In the genomic region with DNA sequence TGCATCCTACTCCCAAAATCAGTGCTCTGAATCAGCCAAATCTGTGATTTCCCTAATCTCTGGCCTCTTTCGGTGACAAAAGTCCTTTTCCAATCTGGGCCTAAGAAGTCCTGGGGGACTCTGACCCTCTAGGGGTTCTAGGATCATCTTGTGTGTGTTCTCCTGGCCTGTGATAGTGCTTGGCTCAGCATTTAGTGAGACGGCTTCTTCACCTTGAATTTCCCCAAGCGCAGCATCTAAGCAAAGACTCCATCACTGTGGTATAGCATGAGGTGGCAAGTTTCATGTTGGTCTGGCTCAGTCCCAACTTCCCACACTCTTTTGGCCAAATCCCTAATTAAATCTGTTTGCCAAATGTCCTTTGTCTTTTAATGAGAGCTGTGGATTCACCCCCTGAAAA, we compare ENCODE assay signal across 20 cellular contexts. TPM values are rescaled to one million over a fixed set of nuclear protein-coding genes. Genes with fewer than 3 reads are reported as not detected.
DNase-seq lines count a peak whose midpoint lies in the region; ATAC-seq, FAIRE-seq and TF ChIP-seq lines count a peak whose summit lies in the region.
"Had no signal": no experiment of that assay in that cellular context is flagged by ENCODE, and none has a peak within 500 bp of the region (broad histone marks: within the 10 kb centered on the region; RNA-seq: fewer than 3 reads in every experiment).

No MANE protein-coding gene starts in this region.

- no peak overlapping the region for H2BK120ac ChIP-seq in trophoblast cell (ENCODE audit: insufficient read depth, low read length, poor library complexity)

- H3K27ac ChIP-seq in GM23338 (ENCODE audit: low read depth) (no peak overlapping the region), trophoblast cell (ENCODE audit: low read depth, low read length) (no peak overlapping the region)

- DNase-seq in activated CD8-positive, alpha-beta T cell treated with anti-CD3 and anti-CD28 coated beads, Interleukin-2, amount 10 ng/mL, durations not matched to agents 7 days and 5 days, result no peak
- DNase-seq in activated CD8-positive, alpha-beta T cell treated with anti-CD3 and anti-CD28 coated beads for 36 hours, result no peak
- DNase-seq in GM23338 (ENCODE audit: low spot score) (no peak), RPMI8226 (peak; percentile 21), trophoblast cell (no peak), Ammon's horn (ENCODE audit: low spot score) (no peak), glutamatergic neuron (no peak), GM19239 (ENCODE audit: insufficient read length, low spot score) (no peak)
- DNase-seq: 8988T; BE2C; C1 segment of cervical spinal cord; CD4-positive, CD25-positive, alpha-beta regulatory T cell; CD8-positive, alpha-beta memory T cell; COR-L47; DMS 273 treated with DMSO at 0.1 percent for 48 hours; KBM-7 had no signal

- no peak overlapping the region for H2BK5ac ChIP-seq in trophoblast cell (ENCODE audit: low read depth, low read length, poor library complexity)

- no peaks in the 10 kb centered on the region for H3K79me2 ChIP-seq in GM23338 (replicated peaks; ENCODE audit: insufficient read depth)
- no peaks in the 10 kb centered on the region for H3K79me2 ChIP-seq in trophoblast cell (ENCODE audit: control insufficient read depth, insufficient read depth, low read length, poor library complexity)

- H4K12ac ChIP-seq in trophoblast cell (ENCODE audit: low read depth, low read length), result no peak overlapping the region

- H3K9me3 Mint-ChIP-seq in activated CD8-positive, alpha-beta T cell treated with anti-CD3 and anti-CD28 coated beads, Interleukin-2, amount 10 ng/mL, durations not matched to agents 7 days and 5 days (ENCODE audit: insufficient read depth), result no peaks in the 10 kb centered on the region
- H3K9me3 Mint-ChIP-seq in activated CD8-positive, alpha-beta T cell treated with anti-CD3 and anti-CD28 coated beads for 36 hours, result no peaks in the 10 kb centered on the region
- peaks cover 4% of the 10 kb centered on the region for H3K9me3 Mint-ChIP-seq in GM23338
- H3K9me3 Mint-ChIP-seq in glutamatergic neuron (ENCODE audit: unreplicated experiment), result no peaks in the 10 kb centered on the region

- peaks cover 52% of the 10 kb centered on the region for H3K27me3 Mint-ChIP-seq in activated CD8-positive, alpha-beta T cell treated with anti-CD3 and anti-CD28 coated beads, Interleukin-2, amount 10 ng/mL, durations not matched to agents 7 days and 5 days (ENCODE audit: low read depth)
- H3K27me3 Mint-ChIP-seq in activated CD8-positive, alpha-beta T cell treated with anti-CD3 and anti-CD28 coated beads for 36 hours, result peaks cover 20% of the 10 kb centered on the region
- peaks cover 1% of the 10 kb centered on the region for H3K27me3 Mint-ChIP-seq in GM23338 (ENCODE audit: insufficient read depth, low read depth, poor library complexity)
- H3K27me3 Mint-ChIP-seq in glutamatergic neuron (ENCODE audit: unreplicated experiment), result no peaks in the 10 kb centered on the region

- H3K4me2 ChIP-seq in GM23338 (no peak overlapping the region), trophoblast cell (ENCODE audit: low read length) (no peak overlapping the region)

- no peaks in the 10 kb centered on the region for H3K36me3 ChIP-seq in GM23338 (ENCODE audit: insufficient read depth)
- H3K36me3 ChIP-seq in trophoblast cell (ENCODE audit: control insufficient read depth in 1 of 2, insufficient read depth in 2 of 2, low read length in 2 of 2), result no peaks in the 10 kb centered on the region
- H3K36me3 ChIP-seq: BE2C, HAP-1 had no signal

- no peaks in the 10 kb centered on the region for H3K79me1 ChIP-seq in trophoblast cell (ENCODE audit: low read length)

- no peak for TF ChIP-seq CTCF in activated CD8-positive, alpha-beta T cell treated with anti-CD3 and anti-CD28 coated beads for 36 hours (IDR thresholded peaks at IDR 0.05)
- TF ChIP-seq CTCF in GM23338 (conservative IDR thresholded peaks at IDR 0.05; ENCODE audit: low read depth in 2 of 2) (no peak), glutamatergic neuron (IDR thresholded peaks at IDR 0.05; ENCODE audit: partially characterized antibody, unreplicated experiment) (no peak)

- no peaks in the 10 kb centered on the region for H3F3A ChIP-seq in GM23338 (replicated peaks; ENCODE audit: low read depth)

- no peak overlapping the region for H3K4ac ChIP-seq in trophoblast cell (ENCODE audit: low read depth, low read length)

- FAIRE-seq in GM19239 (lab: Jason Lieb, UNC), result no peak
- FAIRE-seq: G401.6 had no signal

- intact Hi-C loops in activated CD8-positive, alpha-beta T cell treated with anti-CD3 and anti-CD28 coated beads for 36 hours (cut with micrococcal nuclease), result no loop called here

- H3K4me1 ChIP-seq in GM23338 (ENCODE audit: insufficient read depth) (no peaks in the 10 kb centered on the region), trophoblast cell (ENCODE audit: control insufficient read depth in 1 of 2, insufficient read depth in 2 of 2, low read length in 2 of 2) (no peaks in the 10 kb centered on the region)
- H3K4me1 ChIP-seq: BE2C, HAP-1 had no signal

- WGBS in trophoblast cell (ENCODE audit: extremely low coverage, insufficient coverage, insufficient read length), result no CpG with 5 or more reads among the region's 3 CpGs

- no peak overlapping the region for H3K18ac ChIP-seq in trophoblast cell (ENCODE audit: low read length)

- H2AFZ ChIP-seq in GM23338 (peak overlapping the region; percentile 43), trophoblast cell (ENCODE audit: insufficient read depth, low read length, poor library complexity) (no peak overlapping the region)

- CTCF ChIA-PET in activated CD8-positive, alpha-beta T cell treated with anti-CD3 and anti-CD28 coated beads, Interleukin-2, amount 10 ng/mL, durations not matched to agents 7 days and 5 days (lab: Charles Lee), result interaction anchor here (1.3 kb wide), 1 partner anchor 88 kb away, joined by 4 read pairs; no protein-coding TSS in a partner anchor
- CTCF ChIA-PET in activated CD8-positive, alpha-beta T cell treated with anti-CD3 and anti-CD28 coated beads for 36 hours (lab: Charles Lee), result interaction anchor here (1.3 to 5.8 kb wide), 4 partner anchors 11 to 124 kb away, joined by 3 to 39 read pairs (median 11); no protein-coding TSS in a partner anchor

- peaks cover 8% of the 10 kb centered on the region for H3K4me1 Mint-ChIP-seq in activated CD8-positive, alpha-beta T cell treated with anti-CD3 and anti-CD28 coated beads, Interleukin-2, amount 10 ng/mL, durations not matched to agents 7 days and 5 days (ENCODE audit: low read depth)
- H3K4me1 Mint-ChIP-seq in activated CD8-positive, alpha-beta T cell treated with anti-CD3 and anti-CD28 coated beads for 36 hours (ENCODE audit: low read depth), result peaks cover 6% of the 10 kb centered on the region
- H3K4me1 Mint-ChIP-seq in GM23338 (no peaks in the 10 kb centered on the region), glutamatergic neuron (ENCODE audit: low read depth, unreplicated experiment) (no peaks in the 10 kb centered on the region)
- H3K4me1 Mint-ChIP-seq: CD4-positive, CD25-positive, alpha-beta regulatory T cell had no signal

- no peak overlapping the region for H3K4me3 Mint-ChIP-seq in activated CD8-positive, alpha-beta T cell treated with anti-CD3 and anti-CD28 coated beads, Interleukin-2, amount 10 ng/mL, durations not matched to agents 7 days and 5 days
- no peak overlapping the region for H3K4me3 Mint-ChIP-seq in activated CD8-positive, alpha-beta T cell treated with anti-CD3 and anti-CD28 coated beads for 36 hours
- no peak overlapping the region for H3K4me3 Mint-ChIP-seq in GM23338
- no peak overlapping the region for H3K4me3 Mint-ChIP-seq in glutamatergic neuron (ENCODE audit: unreplicated experiment)
- H3K4me3 Mint-ChIP-seq: CD4-positive, CD25-positive, alpha-beta regulatory T cell; CD8-positive, alpha-beta memory T cell had no signal

- H3K14ac ChIP-seq in trophoblast cell (ENCODE audit: low read length), result no peak overlapping the region

- no peak for ATAC-seq in activated CD8-positive, alpha-beta T cell treated with anti-CD3 and anti-CD28 coated beads, Interleukin-2, amount 10 ng/mL, durations not matched to agents 7 days and 5 days
- no peak for ATAC-seq in activated CD8-positive, alpha-beta T cell treated with anti-CD3 and anti-CD28 coated beads for 36 hours
- ATAC-seq in GM23338, result no peak

- no peak overlapping the region for H2AK5ac ChIP-seq in trophoblast cell (ENCODE audit: low read length)

- H3K27ac Mint-ChIP-seq in activated CD8-positive, alpha-beta T cell treated with anti-CD3 and anti-CD28 coated beads, Interleukin-2, amount 10 ng/mL, durations not matched to agents 7 days and 5 days, result peak overlapping the region; percentile 6
- H3K27ac Mint-ChIP-seq in activated CD8-positive, alpha-beta T cell treated with anti-CD3 and anti-CD28 coated beads for 36 hours, result no peak overlapping the region
- no peak overlapping the region for H3K27ac Mint-ChIP-seq in GM23338
- no peak overlapping the region for H3K27ac Mint-ChIP-seq in glutamatergic neuron (ENCODE audit: unreplicated experiment)
- H3K27ac Mint-ChIP-seq: CD4-positive, CD25-positive, alpha-beta regulatory T cell; CD8-positive, alpha-beta memory T cell had no signal

- H3K4me3 ChIP-seq in GM23338, result no peak overlapping the region
- H3K4me3 ChIP-seq in trophoblast cell (ENCODE audit: low read depth, low read length), result no peak overlapping the region
- H3K4me3 ChIP-seq: HAP-1 had no signal

- peak overlapping the region; percentile 44 for H3K23ac ChIP-seq in trophoblast cell (ENCODE audit: low read length)

- H2BK12ac ChIP-seq in trophoblast cell (ENCODE audit: low read length), result no peak overlapping the region

- H3K9ac ChIP-seq in trophoblast cell (ENCODE audit: low read length), result peak overlapping the region; percentile 34

- no peaks in the 10 kb centered on the region for H4K20me1 ChIP-seq in GM23338 (replicated peaks; ENCODE audit: insufficient read depth)

- no peak overlapping the region for H4K91ac ChIP-seq in trophoblast cell (ENCODE audit: low read depth, low read length)

- H4K8ac ChIP-seq in trophoblast cell (ENCODE audit: low read depth, low read length), result no peak overlapping the region

- H3K9me2 ChIP-seq in GM23338 (ENCODE audit: insufficient read depth), result no peaks in the 10 kb centered on the region

- no peaks in the 10 kb centered on the region for H3K36me3 Mint-ChIP-seq in activated CD8-positive, alpha-beta T cell treated with anti-CD3 and anti-CD28 coated beads, Interleukin-2, amount 10 ng/mL, durations not matched to agents 7 days and 5 days (ENCODE audit: low read depth)
- H3K36me3 Mint-ChIP-seq in activated CD8-positive, alpha-beta T cell treated with anti-CD3 and anti-CD28 coated beads for 36 hours (ENCODE audit: low read depth), result no peaks in the 10 kb centered on the region
- H3K36me3 Mint-ChIP-seq in GM23338 (ENCODE audit: low read depth) (peaks cover 4% of the 10 kb centered on the region; the same call in 1 of the 3 replicates), glutamatergic neuron (ENCODE audit: unreplicated experiment) (peaks cover 5% of the 10 kb centered on the region)
- H3K36me3 Mint-ChIP-seq: CD4-positive, CD25-positive, alpha-beta regulatory T cell had no signal

- POLR2A ChIA-PET in activated CD8-positive, alpha-beta T cell treated with anti-CD3 and anti-CD28 coated beads, Interleukin-2, amount 10 ng/mL, durations not matched to agents 7 days and 5 days (lab: Charles Lee), result no interaction called here
- POLR2A ChIA-PET in activated CD8-positive, alpha-beta T cell treated with anti-CD3 and anti-CD28 coated beads for 36 hours (lab: Charles Lee), result no interaction called here

- H3K27me3 ChIP-seq in GM23338 (ENCODE audit: insufficient read depth) (no peaks in the 10 kb centered on the region), trophoblast cell (ENCODE audit: insufficient read depth, low read length) (no peaks in the 10 kb centered on the region)
- H3K27me3 ChIP-seq: BE2C had no signal

- H3K9me3 ChIP-seq in trophoblast cell (ENCODE audit: insufficient read depth, low read depth, low read length), result no peaks in the 10 kb centered on the region
- H3K9me3 ChIP-seq: BE2C, HAP-1 had no signal

RNA-seq across cellular contexts. Expression of a gene that starts 12.1 kb away (rescaled TPM):
- not detected for total RNA-seq in activated CD8-positive, alpha-beta T cell treated with anti-CD3 and anti-CD28 coated beads, Interleukin-2, amount 10 ng/mL, durations not matched to agents 7 days and 5 days
- not detected for total RNA-seq in activated CD8-positive, alpha-beta T cell treated with anti-CD3 and anti-CD28 coated beads for 36 hours
- not detected in 2 replicates for total RNA-seq in GM23338 (2014; rRNA removed; shearing (Covaris generic))
- not detected in 2 replicates for polyA plus RNA-seq in GM23338 (2016; fragmentation: Nextera tagmentation; extraction: Ambion mirVana)
- polyA plus RNA-seq in trophoblast cell (2013), result not detected in 2 replicates
- total RNA-seq in glutamatergic neuron (ENCODE audit: unreplicated experiment), result not detected
- total RNA-seq: CD4-positive, CD25-positive, alpha-beta regulatory T cell; H4; HT-29 had no signal
- polyA plus RNA-seq: CD8-positive, alpha-beta memory T cell had no signal
